14 cellular contexts compared by ENCODE assay signal in the genomic region with DNA sequence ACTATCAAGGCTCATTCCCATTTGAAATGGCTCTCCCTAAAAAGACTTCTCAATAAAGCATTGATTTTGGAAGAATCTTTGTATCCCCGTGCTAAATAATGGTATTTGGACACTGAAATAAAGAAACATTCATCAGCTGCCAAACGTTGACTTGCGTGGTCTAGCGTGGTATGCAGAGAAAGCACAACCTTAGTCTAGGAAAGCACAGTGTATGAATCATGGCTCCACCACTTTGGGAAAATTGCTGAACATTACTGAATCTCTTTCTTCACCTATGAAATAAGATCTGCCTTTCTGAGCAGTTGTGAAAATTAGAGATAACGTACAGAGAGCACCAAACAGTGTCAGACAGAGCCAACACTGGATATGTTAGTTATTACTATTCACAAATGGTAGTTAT.
DNase-seq lines count a peak whose midpoint lies in the region; ATAC-seq and TF ChIP-seq lines count a peak whose summit lies in the region.
"Had no signal": no experiment of that assay in that cellular context is flagged by ENCODE, and none has a peak within 500 bp of the region (broad histone marks: within the 10 kb centered on the region; RNA-seq: fewer than 3 reads in every experiment).

No MANE protein-coding gene starts in this region.

- no peak overlapping the region for H3K4me3 ChIP-seq in choroid plexus epithelial cell (ENCODE audit: low read depth, low read length)
- no peak overlapping the region for H3K4me3 ChIP-seq in trophoblast cell (ENCODE audit: low read depth, low read length)
- H3K4me3 ChIP-seq: HAP-1, K562 had no signal

- H3K18ac ChIP-seq in trophoblast cell (ENCODE audit: low read length) = no peak overlapping the region

- H3K14ac ChIP-seq in trophoblast cell (ENCODE audit: low read length) = no peak overlapping the region

- no peaks in the 10 kb centered on the region for H3K36me3 ChIP-seq in trophoblast cell (ENCODE audit: control insufficient read depth in 1 of 2, insufficient read depth in 2 of 2, low read length in 2 of 2)
- H3K36me3 ChIP-seq: HAP-1 had no signal

- H3K4me1 ChIP-seq in trophoblast cell (ENCODE audit: control insufficient read depth in 1 of 2, insufficient read depth in 2 of 2, low read length in 2 of 2) = peaks cover 9 to 10% of the 10 kb centered on the region in 2 experiments
- H3K4me1 ChIP-seq: Caco-2, HAP-1 had no signal

- H3K36me3 Mint-ChIP-seq in natural killer cell = no peaks in the 10 kb centered on the region

- no peak for TF ChIP-seq CTCF in choroid plexus epithelial cell (conservative IDR thresholded peaks at IDR 0.05; ENCODE audit: low read depth, low read length)
- TF ChIP-seq CTCF in natural killer cell (IDR thresholded peaks at IDR 0.05) = no peak

- no peaks in the 10 kb centered on the region for H3K79me2 ChIP-seq in trophoblast cell (ENCODE audit: control insufficient read depth, insufficient read depth, low read length, poor library complexity)

- no peaks in the 10 kb centered on the region for H3K4me1 Mint-ChIP-seq in natural killer cell

- no peak overlapping the region for H3K4ac ChIP-seq in trophoblast cell (ENCODE audit: low read depth, low read length)

- no peak overlapping the region for H3K23ac ChIP-seq in trophoblast cell (ENCODE audit: low read length)

- no peak overlapping the region for H3K27ac ChIP-seq in trophoblast cell (ENCODE audit: low read depth, low read length)
- H3K27ac ChIP-seq: C4-2B had no signal

- no peak overlapping the region for H2BK12ac ChIP-seq in trophoblast cell (ENCODE audit: low read length)

- no peak overlapping the region for H2BK5ac ChIP-seq in trophoblast cell (ENCODE audit: low read depth, low read length, poor library complexity)

- H3K79me1 ChIP-seq in trophoblast cell (ENCODE audit: low read length) = peaks cover 3% of the 10 kb centered on the region

- H2AFZ ChIP-seq in trophoblast cell (ENCODE audit: insufficient read depth, low read length, poor library complexity) = no peak overlapping the region

- H3K9ac ChIP-seq in trophoblast cell (ENCODE audit: low read length) = no peak overlapping the region

- H4K8ac ChIP-seq in trophoblast cell (ENCODE audit: low read depth, low read length) = no peak overlapping the region

- WGBS in trophoblast cell (ENCODE audit: extremely low coverage, insufficient coverage, insufficient read length) = no CpG with 5 or more reads among the region's 5 CpGs

- H3K27me3 ChIP-seq in trophoblast cell (ENCODE audit: insufficient read depth, low read length) = no peaks in the 10 kb centered on the region

- no peak overlapping the region for H3K4me3 Mint-ChIP-seq in natural killer cell

- no peak overlapping the region for H3K27ac Mint-ChIP-seq in natural killer cell

- ATAC-seq in natural killer cell (no peak), GM19035 (IDR thresholded peaks at IDR 0.05; ENCODE audit: unreplicated experiment) (no peak)
- ATAC-seq: K562 had no signal

- H3K9me3 ChIP-seq in trophoblast cell (ENCODE audit: insufficient read depth, low read depth, low read length) = no peaks in the 10 kb centered on the region
- H3K9me3 ChIP-seq: Caco-2, HAP-1 had no signal

- no peak overlapping the region for H2BK120ac ChIP-seq in trophoblast cell (ENCODE audit: insufficient read depth, low read length, poor library complexity)

- H3K4me2 ChIP-seq in trophoblast cell (ENCODE audit: low read length) = no peak overlapping the region

- peaks cover 7 to 11% of the 10 kb centered on the region in 2 donors for H3K27me3 Mint-ChIP-seq in natural killer cell (ENCODE audit: low read depth in 2 of 2)

- intact Hi-C loops in natural killer cell (cut with micrococcal nuclease) = no loop called here

- DNase-seq in COLO829 (ENCODE audit: low spot score) (peak; percentile 8), RPMI7951 (ENCODE audit: low read depth) (peak; percentile 58), choroid plexus epithelial cell (ENCODE audit: low read depth) (peak; percentile 13), trophoblast cell (peak; percentile 44 to 74), DMS79 treated with DMSO at 0.1 percent for 48 hours (lab: John Stamatoyannopoulos, UW) (no peak), natural killer cell (no peak)
- DNase-seq: Caco-2, NCI-H1048, NCI-H1436 treated with DMSO at 0.1 percent for 48 hours, NCI-H2081 had no signal

- H4K91ac ChIP-seq in trophoblast cell (ENCODE audit: low read depth, low read length) = no peak overlapping the region

- H2AK5ac ChIP-seq in trophoblast cell (ENCODE audit: low read length) = no peak overlapping the region

- H3K9me3 Mint-ChIP-seq in natural killer cell = peaks cover 0 to 3% of the 10 kb centered on the region in 2 donors

- no peak overlapping the region for H4K12ac ChIP-seq in trophoblast cell (ENCODE audit: low read depth, low read length)

Comparison
In these comparisons a context has a peak if more than half of its experiments do, and no peak if none do; other contexts are left out.
1. DNase-seq: peak in COLO829 (single experiment), RPMI7951 (single experiment), choroid plexus epithelial cell (single experiment) and trophoblast cell (2 of 2); none in DMS79 treated with DMSO at 0.1 percent for 48 hours (single experiment) and natural killer cell (single experiment).